8 cellular contexts compared by ENCODE assay signal in the genomic region with DNA sequence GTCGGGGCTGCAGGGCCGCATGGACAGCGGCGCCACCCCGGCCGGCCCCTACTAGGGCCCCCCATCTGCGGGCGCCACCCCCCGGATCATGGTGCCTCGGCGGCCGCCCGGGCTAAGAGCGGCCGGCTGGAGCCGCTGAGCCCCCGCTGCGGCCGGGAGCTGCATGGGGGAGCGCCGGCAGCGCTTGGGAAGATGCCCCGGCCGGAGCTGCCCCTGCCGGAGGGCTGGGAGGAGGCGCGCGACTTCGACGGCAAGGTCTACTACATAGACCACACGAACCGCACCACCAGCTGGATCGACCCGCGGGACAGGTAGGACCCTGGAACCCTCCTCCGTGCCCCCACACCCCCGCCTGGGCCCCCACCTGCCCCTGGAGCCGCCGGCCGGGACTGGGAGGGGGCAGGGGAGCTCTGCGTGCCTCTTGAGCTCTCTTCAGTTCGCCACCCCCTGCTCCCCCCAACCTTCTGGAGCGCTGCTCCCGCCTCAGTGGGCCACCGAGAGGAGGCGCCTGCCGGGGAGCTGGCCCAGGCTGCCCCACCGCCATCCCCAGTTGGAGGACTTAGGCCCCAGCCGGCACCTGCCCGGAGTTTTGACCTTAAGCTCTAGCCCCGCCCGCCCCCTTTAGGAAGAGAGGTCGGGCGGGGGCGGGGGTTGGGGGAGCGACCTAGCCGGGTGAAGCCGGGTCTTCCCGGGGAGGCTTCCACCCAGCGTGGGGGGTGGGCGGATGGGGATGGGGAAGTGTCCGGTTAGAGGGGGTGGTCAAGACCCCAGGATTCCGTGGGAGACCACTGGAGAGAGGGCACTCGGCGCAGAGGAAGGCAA. TPM values are rescaled to one million over a fixed set of nuclear protein-coding genes. Genes with fewer than 3 reads are reported as not detected.
DNase-seq lines count a peak whose midpoint lies in the region; ATAC-seq and TF ChIP-seq lines count a peak whose summit lies in the region.

No MANE protein-coding gene starts in this region.

- BruUV-seq in OCI-LY7 (replicated peaks; lab: Mats Ljungman, UMichigan) = no TSS peak

- no peak overlapping the region; the same call in 1 of the 2 replicates for H3K4me2 ChIP-seq in OCI-LY7 (ENCODE audit: low read length)

- DNase-seq in NCI-H82 (lab: John Stamatoyannopoulos, UW) = peak; percentile 52
- DNase-seq in NCI-H82 treated with DMSO at 0.1 percent for 48 hours (lab: John Stamatoyannopoulos, UW; ENCODE audit: unreplicated experiment) = no peak
- peak; percentile 1 for DNase-seq in T-helper 9 cell
- DNase-seq in left ventricle myocardium inferior = no peak
- peak; percentile 78 for DNase-seq in spleen
- no peak for DNase-seq in dedifferentiated amniotic fluid mesenchymal stem cell (ENCODE audit: extremely low spot score)
- no peak for DNase-seq in OCI-LY7 (ENCODE audit: low spot score)

- H3K27ac ChIP-seq in left ventricle myocardium inferior (replicated peaks) = no peak overlapping the region
- H3K27ac ChIP-seq in spleen = no peak overlapping the region
- H3K27ac ChIP-seq in OCI-LY7 (ENCODE audit: low read depth, low read length, poor library complexity, severe bottlenecking) = no peak overlapping the region

- no peak for TF ChIP-seq CTCF in left ventricle myocardium inferior (IDR thresholded peaks at IDR 0.05; ENCODE audit: borderline replicate concordance)
- TF ChIP-seq CTCF in spleen (IDR thresholded peaks at IDR 0.05 in 8 of 11, conservative IDR thresholded peaks at IDR 0.05 in 3 of 11) = no peak
- no peak for TF ChIP-seq CTCF in OCI-LY7 (conservative IDR thresholded peaks at IDR 0.05; ENCODE audit: low read length)

- H3K9me3 ChIP-seq in left ventricle myocardium inferior (replicated peaks) (no peaks in the 10 kb centered on the region), spleen (no peaks in the 10 kb centered on the region), OCI-LY7 (ENCODE audit: low read length) (no peaks in the 10 kb centered on the region)

- intact Hi-C loops in left ventricle myocardium inferior (cut with micrococcal nuclease) = no loop called here
- intact Hi-C loops in spleen (cut with DNase I; ENCODE audit: low total_unique reads) = no loop called here
- intact Hi-C loops in OCI-LY7 (cut with micrococcal nuclease; ENCODE audit: unreplicated experiment) = no loop called here

- TF ChIP-seq POLR2A in spleen (IDR thresholded peaks at IDR 0.05) = no peak

- H4K20me1 ChIP-seq in OCI-LY7 (ENCODE audit: insufficient read depth, low read length) = no peaks in the 10 kb centered on the region

- POLR2A ChIA-PET in OCI-LY7 (lab: Charles Lee) = interaction anchor here (0.6 kb wide), 1 partner anchor 29 kb away, joined by 3 read pairs; no protein-coding TSS in a partner anchor

- peaks cover 59% of the 10 kb centered on the region for H3K27me3 ChIP-seq in left ventricle myocardium inferior (ENCODE audit: low read depth)
- peaks cover 0 to 65% (median 23%) of the 10 kb centered on the region in 7 donors for H3K27me3 ChIP-seq in spleen (replicated peaks in 1 of 7)

- H3K79me2 ChIP-seq in OCI-LY7 (ENCODE audit: insufficient read depth, low read depth, low read length) = no peaks in the 10 kb centered on the region

- H2AFZ ChIP-seq in OCI-LY7 (ENCODE audit: low read length) = no peak overlapping the region

- CTCF ChIA-PET in OCI-LY7 (lab: Charles Lee; ENCODE audit: unreplicated experiment) = no interaction called here

- 4 to 13% (median 6%) methylated on average over 14 to 65 of the region's 65 CpGs for WGBS in spleen, 5 donors

- peak; percentile 6 for ATAC-seq in HG03025 (IDR thresholded peaks at IDR 0.05; ENCODE audit: low FRiP score, unreplicated experiment)

- no peaks in the 10 kb centered on the region for H3K36me3 ChIP-seq in left ventricle myocardium inferior
- no peaks in the 10 kb centered on the region for H3K36me3 ChIP-seq in spleen
- no peaks in the 10 kb centered on the region for H3K36me3 ChIP-seq in OCI-LY7 (ENCODE audit: insufficient read depth, low read length)

- peak overlapping the region; percentile 66 for H3K4me3 ChIP-seq in left ventricle myocardium inferior
- peak overlapping the region; percentile 12 to 70 (median 38) for H3K4me3 ChIP-seq in spleen
- no peak overlapping the region for H3K4me3 ChIP-seq in OCI-LY7 (ENCODE audit: low read depth, low read length, poor library complexity, severe bottlenecking)

- H3K4me1 ChIP-seq in left ventricle myocardium inferior (peaks cover 11% of the 10 kb centered on the region), spleen (peaks cover 5 to 26% (median 16%) of the 10 kb centered on the region in 6 donors), OCI-LY7 (ENCODE audit: insufficient read depth, low read length, poor library complexity, severe bottlenecking) (no peaks in the 10 kb centered on the region)

- no peaks in the 10 kb centered on the region for H3K9me2 ChIP-seq in OCI-LY7 (ENCODE audit: insufficient read depth, low read length)

RNA-seq across cellular contexts. Expression of a gene that starts 0.7 kb away (rescaled TPM):
- 2.2 TPM for total RNA-seq in left ventricle myocardium inferior
- total RNA-seq in spleen = 1 to 10 TPM in 6 of 7 donors, under 1 TPM in 1; 0.60 to 5.4 (median 1.3) TPM
- polyA plus RNA-seq in spleen = 1 to 10 TPM; 1.1 to 1.5 (median 1.2) TPM
- total RNA-seq in OCI-LY7 (2014; rRNA removed; shearing (Covaris generic)) = not detected in 2 replicates
- not detected in 2 replicates for total RNA-seq in OCI-LY7 (2022)

Comparison
In these comparisons a context has a peak if more than half of its experiments do, and no peak if none do; other contexts are left out.
1. DNase-seq: peak in NCI-H82 (single experiment), T-helper 9 cell (single experiment) and spleen (single experiment); none in NCI-H82 treated with DMSO at 0.1 percent for 48 hours (single experiment), left ventricle myocardium inferior (single experiment), dedifferentiated amniotic fluid mesenchymal stem cell (single experiment) and OCI-LY7 (single experiment).